ENCODE assay signal across 15 cellular contexts in the genomic region with DNA sequence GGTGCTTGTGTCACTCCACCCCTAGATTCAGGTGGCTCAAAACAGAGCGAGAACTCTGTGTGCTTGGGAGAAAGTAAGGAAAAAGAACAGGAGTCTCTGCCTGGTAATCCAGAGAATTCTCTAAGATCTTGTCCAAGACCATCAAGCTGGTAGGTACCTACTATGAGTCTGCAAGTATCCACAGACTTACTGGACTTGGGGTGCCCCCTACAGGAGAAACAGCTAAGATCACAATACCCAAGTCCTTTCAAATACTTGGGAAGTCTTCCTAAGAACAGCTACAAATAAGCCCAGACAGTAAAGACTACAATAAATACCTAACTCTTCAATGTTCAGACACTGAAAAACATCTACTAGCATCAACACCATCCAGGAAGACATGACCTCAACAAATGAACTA.
A peak's percentile ranks its signal among the peaks of the same experiment; 100 is the strongest.
DNase-seq lines count a peak whose midpoint lies in the region; ATAC-seq and TF ChIP-seq lines count a peak whose summit lies in the region.
"Had no signal": no experiment of that assay in that cellular context is flagged by ENCODE, and none has a peak within 500 bp of the region (broad histone marks: within the 10 kb centered on the region; RNA-seq: fewer than 3 reads in every experiment).

No MANE protein-coding gene starts in this region.

- in situ Hi-C loops in SK-MEL-5 (cut with HindIII; ENCODE audit: low pct_unique_long_range_greater_than_20kb, low sequenced_read_pairs), result no loop called here

- TF ChIP-seq CTCF in GM12865 (IDR thresholded peaks at IDR 0.05; ENCODE audit: insufficient read depth, low read depth, low read length, missing control alignments), result peak; percentile 20

- no peak overlapping the region for H3K4me3 ChIP-seq in GM12865 (ENCODE audit: low read depth, low read length)
- H3K4me3 ChIP-seq: mucosa of descending colon, ovary, skin epidermis, stomach had no signal

- no peak for ATAC-seq in left colon
- ATAC-seq: mucosa of descending colon had no signal

- intact Hi-C loops in left colon (cut with DNase I, micrococcal nuclease), result no loop called here

- DNase-seq in GM12865 (ENCODE audit: low read depth) (peak; percentile 37), HS-27A (ENCODE audit: low read depth) (peak; percentile 9), SK-MEL-5 (ENCODE audit: low read depth, low spot score) (peak; percentile 30), iPS DF 4.7 (ENCODE audit: extremely low read depth, low spot score) (peak; percentile 75), NCI-H526 treated with DMSO at 0.1 percent for 48 hours (lab: John Stamatoyannopoulos, UW) (no peak), T-helper 1 cell (no peak), left colon (no peak)
- DNase-seq: activated CD4-positive, alpha-beta memory T cell treated with anti-CD3 and anti-CD28 coated beads, Interleukin-2, amount 10 ng/mL, durations not matched to agents 7 days and 5 days; CD8-positive, alpha-beta memory T cell; mucosa of descending colon; NCI-H1092 treated with DMSO at 0.1 percent for 48 hours; NCI-H446 treated with DMSO at 0.1 percent for 48 hours; ovary; stomach had no signal

Comparison
In these comparisons a context has a peak if more than half of its experiments do, and no peak if none do; other contexts are left out.
1. DNase-seq: peak in GM12865 (single experiment), HS-27A (single experiment), SK-MEL-5 (single experiment) and iPS DF 4.7 (single experiment); none in NCI-H526 treated with DMSO at 0.1 percent for 48 hours (single experiment), T-helper 1 cell (0 of 5) and left colon (0 of 2).